Comparison of ENCODE assay signal across 10 cellular contexts in genomic region chr11:96091476-96091875, GRCh38.
A peak's percentile ranks its signal among the peaks of the same experiment; 100 is the strongest.
DNase-seq lines count a peak whose midpoint lies in the region; ATAC-seq and TF ChIP-seq lines count a peak whose summit lies in the region.
"Had no signal": no experiment of that assay in that cellular context is flagged by ENCODE, and none has a peak within 500 bp of the region (broad histone marks: within the 10 kb centered on the region; RNA-seq: fewer than 3 reads in every experiment).

No MANE protein-coding gene starts in this region.

- no peaks in the 10 kb centered on the region for H3K36me3 Mint-ChIP-seq in GM23338 (ENCODE audit: low read depth)

- no peaks in the 10 kb centered on the region for H3K79me2 ChIP-seq in GM23338 (replicated peaks; ENCODE audit: insufficient read depth)

- H3K4me3 ChIP-seq in GM23338: no peak overlapping the region
- H3K4me3 ChIP-seq in mesodermal cell (ENCODE audit: extremely low read depth, insufficient read depth, low read length, poor library complexity, severe bottlenecking): no peak overlapping the region
- no peak overlapping the region for H3K4me3 ChIP-seq in effector memory CD4-positive, alpha-beta T cell (ENCODE audit: insufficient read depth, low read depth, low read length, poor library complexity, severe bottlenecking)

- H3K36me3 ChIP-seq in GM23338 (ENCODE audit: insufficient read depth) (no peaks in the 10 kb centered on the region), mesodermal cell (ENCODE audit: control insufficient read depth, insufficient read depth, low read length) (peaks cover 26% of the 10 kb centered on the region)
- H3K36me3 ChIP-seq in effector memory CD4-positive, alpha-beta T cell (ENCODE audit: control insufficient read depth, insufficient read depth, low read length): peaks cover 10% of the 10 kb centered on the region

- ATAC-seq in GM23338 (peak; percentile 48), GM21528 (IDR thresholded peaks at IDR 0.05; ENCODE audit: low FRiP score, unreplicated experiment) (no peak), HG03039 (IDR thresholded peaks at IDR 0.05; ENCODE audit: unreplicated experiment) (no peak)

- no peaks in the 10 kb centered on the region for H4K20me1 ChIP-seq in GM23338 (replicated peaks; ENCODE audit: insufficient read depth)

- H3K4me1 ChIP-seq in GM23338 (ENCODE audit: insufficient read depth): peaks cover 21% of the 10 kb centered on the region
- H3K4me1 ChIP-seq in mesodermal cell (ENCODE audit: control insufficient read depth, insufficient read depth, low read length, poor library complexity, severe bottlenecking): peaks cover 19% of the 10 kb centered on the region
- no peaks in the 10 kb centered on the region for H3K4me1 ChIP-seq in effector memory CD4-positive, alpha-beta T cell (ENCODE audit: control insufficient read depth, insufficient read depth, low read length, poor library complexity, severe bottlenecking)

- no peaks in the 10 kb centered on the region for H3K9me3 ChIP-seq in mesodermal cell (ENCODE audit: control insufficient read depth, low read length)
- H3K9me3 ChIP-seq in effector memory CD4-positive, alpha-beta T cell (ENCODE audit: control insufficient read depth, low read length): no peaks in the 10 kb centered on the region

- H3K9me2 ChIP-seq in GM23338 (ENCODE audit: insufficient read depth): no peaks in the 10 kb centered on the region

- no peak overlapping the region for H2AFZ ChIP-seq in GM23338

- H3K4me1 Mint-ChIP-seq in GM23338: peaks cover 15% of the 10 kb centered on the region

- no peaks in the 10 kb centered on the region for H3F3A ChIP-seq in GM23338 (replicated peaks; ENCODE audit: low read depth)

- no peaks in the 10 kb centered on the region for H3K27me3 Mint-ChIP-seq in GM23338 (ENCODE audit: insufficient read depth, low read depth, poor library complexity)

- TF ChIP-seq CTCF in GM23338 (conservative IDR thresholded peaks at IDR 0.05; ENCODE audit: low read depth in 2 of 2): peak; percentile 17 to 52; a peak in 2 of 4 replicates

- no peak overlapping the region for H3K4me3 Mint-ChIP-seq in GM23338
- H3K4me3 Mint-ChIP-seq: brain had no signal

- H3K27ac Mint-ChIP-seq in GM23338: no peak overlapping the region

- no peak overlapping the region for H3K4me2 ChIP-seq in GM23338

- H3K27me3 ChIP-seq in GM23338 (ENCODE audit: insufficient read depth): no peaks in the 10 kb centered on the region
- H3K27me3 ChIP-seq in effector memory CD4-positive, alpha-beta T cell (replicated peaks; ENCODE audit: control insufficient read depth, insufficient read depth, low read length, poor library complexity, severe bottlenecking): no peaks in the 10 kb centered on the region

- H3K9me3 Mint-ChIP-seq in GM23338: no peaks in the 10 kb centered on the region
- H3K9me3 Mint-ChIP-seq: brain had no signal

- WGBS in mesodermal cell (ENCODE audit: insufficient coverage in 2 of 2), 2 experiments: 88% methylated on average over 1 of the region's 1 CpG; no CpG with 5 or more reads in 1 of the 2 experiments

- DNase-seq in DMS 273 (lab: John Stamatoyannopoulos, UW; ENCODE audit: unreplicated experiment) (peak; percentile 5), DMS 273 treated with DMSO at 0.1 percent for 48 hours (lab: John Stamatoyannopoulos, UW) (no peak), GM23338 (ENCODE audit: low spot score) (no peak), RPMI7951 (ENCODE audit: low read depth) (peak; percentile 50)
- DNase-seq in effector memory CD4-positive, alpha-beta T cell: no peak

- no peak overlapping the region for H3K27ac ChIP-seq in GM23338 (ENCODE audit: low read depth)
- H3K27ac ChIP-seq in mesodermal cell (ENCODE audit: low read depth, low read length, severe bottlenecking): peak overlapping the region; percentile 83
- H3K27ac ChIP-seq in effector memory CD4-positive, alpha-beta T cell (ENCODE audit: insufficient read depth, low read length, poor library complexity, severe bottlenecking): no peak overlapping the region
- H3K27ac ChIP-seq: 22Rv1 had no signal

TF ChIP-seq in GM23338, 12 proteins besides CTCF, POLR2A, EP300 and RAD21:
- TF ChIP-seq ETS1 (IDR thresholded peaks at IDR 0.05) (no peak), STAT1 (IDR thresholded peaks at IDR 0.05; ENCODE audit: unreplicated experiment) (no peak), EZH2phosphoT487 (IDR thresholded peaks at IDR 0.05; ENCODE audit: unreplicated experiment) (no peak), ZNF331 (CRISPR knock-in tag; IDR thresholded peaks at IDR 0.05; ENCODE audit: low read depth) (no peak), JUNB (IDR thresholded peaks at IDR 0.05; ENCODE audit: unreplicated experiment) (no peak), ZNF114 (CRISPR knock-in tag; IDR thresholded peaks at IDR 0.05) (no peak), POLR2AphosphoS5 (IDR thresholded peaks at IDR 0.05; ENCODE audit: low read depth) (no peak), CREB1 (CRISPR knock-in tag; IDR thresholded peaks at IDR 0.05; ENCODE audit: low read depth) (no peak), NANOG (IDR thresholded peaks at IDR 0.05; ENCODE audit: borderline replicate concordance) (no peak)
- TF ChIP-seq, protein P1, sequence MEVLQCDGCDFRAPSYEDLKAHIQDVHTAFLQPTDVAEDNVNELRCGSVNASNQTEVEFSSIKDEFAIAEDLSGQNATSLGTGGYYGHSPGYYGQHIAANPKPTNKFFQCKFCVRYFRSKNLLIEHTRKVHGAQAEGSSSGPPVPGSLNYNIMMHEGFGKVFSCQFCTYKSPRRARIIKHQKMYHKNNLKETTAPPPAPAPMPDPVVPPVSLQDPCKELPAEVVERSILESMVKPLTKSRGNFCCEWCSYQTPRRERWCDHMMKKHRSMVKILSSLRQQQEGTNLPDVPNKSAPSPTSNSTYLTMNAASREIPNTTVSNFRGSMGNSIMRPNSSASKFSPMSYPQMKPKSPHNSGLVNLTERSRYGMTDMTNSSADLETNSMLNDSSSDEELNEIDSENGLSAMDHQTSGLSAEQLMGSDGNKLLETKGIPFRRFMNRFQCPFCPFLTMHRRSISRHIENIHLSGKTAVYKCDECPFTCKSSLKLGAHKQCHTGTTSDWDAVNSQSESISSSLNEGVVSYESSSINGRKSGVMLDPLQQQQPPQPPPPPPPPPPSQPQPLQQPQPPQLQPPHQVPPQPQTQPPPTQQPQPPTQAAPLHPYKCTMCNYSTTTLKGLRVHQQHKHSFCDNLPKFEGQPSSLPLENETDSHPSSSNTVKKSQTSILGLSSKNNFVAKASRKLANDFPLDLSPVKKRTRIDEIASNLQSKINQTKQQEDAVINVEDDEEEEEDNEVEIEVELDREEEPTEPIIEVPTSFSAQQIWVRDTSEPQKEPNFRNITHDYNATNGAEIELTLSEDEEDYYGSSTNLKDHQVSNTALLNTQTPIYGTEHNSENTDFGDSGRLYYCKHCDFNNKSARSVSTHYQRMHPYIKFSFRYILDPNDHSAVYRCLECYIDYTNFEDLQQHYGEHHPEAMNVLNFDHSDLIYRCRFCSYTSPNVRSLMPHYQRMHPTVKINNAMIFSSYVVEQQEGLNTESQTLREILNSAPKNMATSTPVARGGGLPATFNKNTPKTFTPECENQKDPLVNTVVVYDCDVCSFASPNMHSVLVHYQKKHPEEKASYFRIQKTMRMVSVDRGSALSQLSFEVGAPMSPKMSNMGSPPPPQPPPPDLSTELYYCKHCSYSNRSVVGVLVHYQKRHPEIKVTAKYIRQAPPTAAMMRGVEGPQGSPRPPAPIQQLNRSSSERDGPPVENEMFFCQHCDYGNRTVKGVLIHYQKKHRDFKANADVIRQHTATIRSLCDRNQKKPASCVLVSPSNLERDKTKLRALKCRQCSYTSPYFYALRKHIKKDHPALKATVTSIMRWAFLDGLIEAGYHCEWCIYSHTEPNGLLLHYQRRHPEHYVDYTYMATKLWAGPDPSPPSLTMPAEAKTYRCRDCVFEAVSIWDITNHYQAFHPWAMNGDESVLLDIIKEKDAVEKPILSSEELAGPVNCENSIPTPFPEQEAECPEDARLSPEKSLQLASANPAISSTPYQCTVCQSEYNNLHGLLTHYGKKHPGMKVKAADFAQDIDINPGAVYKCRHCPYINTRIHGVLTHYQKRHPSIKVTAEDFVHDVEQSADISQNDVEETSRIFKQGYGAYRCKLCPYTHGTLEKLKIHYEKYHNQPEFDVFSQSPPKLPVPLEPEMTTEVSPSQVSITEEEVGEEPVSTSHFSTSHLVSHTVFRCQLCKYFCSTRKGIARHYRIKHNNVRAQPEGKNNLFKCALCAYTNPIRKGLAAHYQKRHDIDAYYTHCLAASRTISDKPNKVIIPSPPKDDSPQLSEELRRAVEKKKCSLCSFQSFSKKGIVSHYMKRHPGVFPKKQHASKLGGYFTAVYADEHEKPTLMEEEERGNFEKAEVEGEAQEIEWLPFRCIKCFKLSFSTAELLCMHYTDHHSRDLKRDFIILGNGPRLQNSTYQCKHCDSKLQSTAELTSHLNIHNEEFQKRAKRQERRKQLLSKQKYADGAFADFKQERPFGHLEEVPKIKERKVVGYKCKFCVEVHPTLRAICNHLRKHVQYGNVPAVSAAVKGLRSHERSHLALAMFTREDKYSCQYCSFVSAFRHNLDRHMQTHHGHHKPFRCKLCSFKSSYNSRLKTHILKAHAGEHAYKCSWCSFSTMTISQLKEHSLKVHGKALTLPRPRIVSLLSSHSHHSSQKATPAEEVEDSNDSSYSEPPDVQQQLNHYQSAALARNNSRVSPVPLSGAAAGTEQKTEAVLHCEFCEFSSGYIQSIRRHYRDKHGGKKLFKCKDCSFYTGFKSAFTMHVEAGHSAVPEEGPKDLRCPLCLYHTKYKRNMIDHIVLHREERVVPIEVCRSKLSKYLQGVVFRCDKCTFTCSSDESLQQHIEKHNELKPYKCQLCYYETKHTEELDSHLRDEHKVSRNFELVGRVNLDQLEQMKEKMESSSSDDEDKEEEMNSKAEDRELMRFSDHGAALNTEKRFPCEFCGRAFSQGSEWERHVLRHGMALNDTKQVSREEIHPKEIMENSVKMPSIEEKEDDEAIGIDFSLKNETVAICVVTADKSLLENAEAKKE (CRISPR knock-in tag; IDR thresholded peaks at IDR 0.05): no peak
TF ChIP-seq in GM23338: peak in this region for 0.

Comparison
In these comparisons a context has a peak if more than half of its experiments do, and no peak if none do; other contexts are left out.
1. DNase-seq: peak in DMS 273 (single experiment) and RPMI7951 (single experiment); none in DMS 273 treated with DMSO at 0.1 percent for 48 hours (single experiment), GM23338 (single experiment) and effector memory CD4-positive, alpha-beta T cell (0 of 3).